ENCODE assay signal across 31 cellular contexts in the genomic region with DNA sequence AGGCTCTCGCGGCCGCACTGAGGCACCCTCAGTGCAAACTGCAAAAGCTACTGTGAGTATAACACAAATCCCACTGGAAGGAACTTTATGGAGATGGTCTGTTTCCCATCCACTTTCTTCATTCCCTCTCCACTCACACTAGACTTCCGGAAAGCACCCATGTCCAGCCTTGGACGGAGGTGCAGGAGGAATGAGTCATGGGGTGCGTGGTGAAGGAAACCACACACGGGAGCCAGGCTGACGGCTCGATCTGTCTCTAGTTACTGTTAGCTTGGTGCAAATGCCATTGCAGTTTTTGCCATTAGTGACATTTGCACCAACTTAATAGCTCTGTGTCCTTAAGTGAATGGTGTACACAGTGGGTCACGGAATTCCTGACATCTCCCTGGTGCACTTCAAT. TPM values are rescaled to one million over a fixed set of nuclear protein-coding genes. Genes with fewer than 3 reads are reported as not detected.
"Had no signal": no experiment of that assay in that cellular context is flagged by ENCODE, and none has a peak within 500 bp of the region (broad histone marks: within the 10 kb centered on the region; RNA-seq: fewer than 3 reads in every experiment).

No MANE protein-coding gene starts in this region.

- H3K9me3 ChIP-seq: breast epithelium, esophagus muscularis mucosa, neutrophil, ovary, right lobe of liver, thoracic aorta, uterus had no signal

- FAIRE-seq: keratinocyte had no signal

- H3K27me3 ChIP-seq: breast epithelium, esophagus muscularis mucosa, hepatocyte, neutrophil, ovary, right lobe of liver, uterus had no signal

- DNase-seq: activated B cell treated with CpG ODN at 0.5 μM for 24 hours; activated CD4-positive, alpha-beta T cell treated with anti-CD3 and anti-CD28 coated beads, Interleukin-2, amount 50 U/mL, for 1 hour; activated CD8-positive, alpha-beta T cell treated with anti-CD3 and anti-CD28 coated beads for 36 hours; activated naive CD4-positive, alpha-beta T cell; activated T-cell treated with anti-CD3 and anti-CD28 coated beads, Interleukin-2, amount 50 U/mL, for 72 hours; dermis blood vessel endothelial cell; effector CD4-positive, alpha-beta T cell; foreskin melanocyte; glutamatergic neuron; left colon; mammary epithelial cell; naive B cell; nephron progenitor cell; ovary; right lobe of liver; stimulated activated CD4-positive, alpha-beta T cell treated with anti-CD3 and anti-CD28 coated beads, Interleukin-2, amount 100 ng/mL, for 48 hours; trophoblast cell; uterus had no signal

- H3K4me3 ChIP-seq: breast epithelium, esophagus muscularis mucosa, hepatocyte, ovary, right lobe of liver, thoracic aorta, uterus had no signal

- ATAC-seq: activated CD8-positive, alpha-beta T cell treated with anti-CD3 and anti-CD28 coated beads for 36 hours; activated naive CD4-positive, alpha-beta T cell treated with anti-CD3 and anti-CD28 coated beads, Interleukin-2, amount 50 U/mL, for 72 hours; activated T-cell treated with anti-CD3 and anti-CD28 coated beads, Interleukin-2, amount 50 U/mL, for 72 hours; left colon; right lobe of liver; stimulated activated effector memory CD8-positive, alpha-beta T cell treated with anti-CD3 and anti-CD28 coated beads, Interleukin-12 subunit alpha, Interleukin-12 subunit beta, amount 100 ng/mL, for 72 hours had no signal

- H3K36me3 ChIP-seq: breast epithelium, esophagus muscularis mucosa, neutrophil, ovary, right lobe of liver, thoracic aorta, uterus had no signal

RNA-seq across cellular contexts. Expression of a gene that starts 14.6 kb away (rescaled TPM):
- total RNA-seq: activated B cell treated with CpG ODN at 0.5 μM for 24 hours; activated CD8-positive, alpha-beta T cell treated with anti-CD3 and anti-CD28 coated beads for 36 hours; activated naive CD4-positive, alpha-beta T cell treated with anti-CD3 and anti-CD28 coated beads, Interleukin-2, amount 50 U/mL, for 72 hours; activated T-cell treated with anti-CD3 and anti-CD28 coated beads, Interleukin-2, amount 50 U/mL, for 72 hours; dermis blood vessel endothelial cell; esophagus muscularis mucosa; hepatocyte; left colon; liver; mammary epithelial cell; ovary; progenitor cell of endocrine pancreas; renal cortical epithelial cell; right lobe of liver; skeletal muscle tissue; subcutaneous adipose tissue; thoracic aorta; uterus had no signal

RNA-seq across cellular contexts. Expression of a gene that starts 24.4 kb away (rescaled TPM):
- total RNA-seq: activated B cell treated with CpG ODN at 0.5 μM for 24 hours; activated CD8-positive, alpha-beta T cell treated with anti-CD3 and anti-CD28 coated beads for 36 hours; activated naive CD4-positive, alpha-beta T cell treated with anti-CD3 and anti-CD28 coated beads, Interleukin-2, amount 50 U/mL, for 72 hours; activated T-cell treated with anti-CD3 and anti-CD28 coated beads, Interleukin-2, amount 50 U/mL, for 72 hours; dermis blood vessel endothelial cell; esophagus muscularis mucosa; hepatocyte; left colon; liver; mammary epithelial cell; progenitor cell of endocrine pancreas; renal cortical epithelial cell; right lobe of liver; skeletal muscle tissue; subcutaneous adipose tissue; thoracic aorta had no signal

RNA-seq across cellular contexts. Expression of a gene that starts 30.1 kb away (rescaled TPM):
- total RNA-seq: activated B cell treated with CpG ODN at 0.5 μM for 24 hours; activated CD8-positive, alpha-beta T cell treated with anti-CD3 and anti-CD28 coated beads for 36 hours; activated naive CD4-positive, alpha-beta T cell treated with anti-CD3 and anti-CD28 coated beads, Interleukin-2, amount 50 U/mL, for 72 hours; activated T-cell treated with anti-CD3 and anti-CD28 coated beads, Interleukin-2, amount 50 U/mL, for 72 hours; dermis blood vessel endothelial cell; esophagus muscularis mucosa; hepatocyte; left colon; liver; mammary epithelial cell; ovary; progenitor cell of endocrine pancreas; renal cortical epithelial cell; right lobe of liver; skeletal muscle tissue; subcutaneous adipose tissue; thoracic aorta; uterus had no signal
